Comparison of ENCODE assay signal across 12 cellular contexts in the genomic region with DNA sequence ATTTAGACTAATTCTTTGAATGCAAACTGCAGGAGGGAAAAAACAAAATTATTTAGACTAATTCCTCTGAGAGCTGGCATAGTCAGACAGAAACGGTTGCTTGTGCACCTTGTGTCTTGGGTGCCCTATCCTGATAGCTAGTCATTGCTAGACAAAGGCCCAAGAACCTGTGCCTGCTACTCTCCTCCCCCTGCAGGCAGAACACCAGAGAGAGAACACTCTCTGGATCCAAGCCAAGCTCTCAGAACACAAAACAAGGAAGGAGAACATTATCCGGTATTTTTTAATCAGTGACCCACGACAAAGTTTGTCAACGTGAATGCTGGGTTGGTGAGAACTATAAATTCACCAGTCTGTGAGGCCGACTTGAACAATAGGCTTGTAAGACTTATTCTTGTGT. TPM values are rescaled to one million over a fixed set of nuclear protein-coding genes. Genes with fewer than 3 reads are reported as not detected.
DNase-seq lines count a peak whose midpoint lies in the region; ATAC-seq and TF ChIP-seq lines count a peak whose summit lies in the region.
"Had no signal": no experiment of that assay in that cellular context is flagged by ENCODE, and none has a peak within 500 bp of the region (broad histone marks: within the 10 kb centered on the region; RNA-seq: fewer than 3 reads in every experiment).

No MANE protein-coding gene starts in this region.

- H3K4me3 ChIP-seq in right lobe of liver (no peak overlapping the region), esophagus squamous epithelium (no peak overlapping the region)
- H3K4me3 ChIP-seq: MG63 had no signal

- H3K27ac ChIP-seq in C4-2B, result no peak overlapping the region
- no peak overlapping the region for H3K27ac ChIP-seq in right lobe of liver
- no peak overlapping the region for H3K27ac ChIP-seq in esophagus squamous epithelium

- H3K4me1 ChIP-seq in right lobe of liver (no peaks in the 10 kb centered on the region), esophagus squamous epithelium (peaks cover 0 to 12% (median 0%) of the 10 kb centered on the region in 3 donors)

- TF ChIP-seq CTCF in C4-2B (conservative IDR thresholded peaks at IDR 0.05) (peak; percentile 67), right lobe of liver (IDR thresholded peaks at IDR 0.05) (peak in 2 of 4 donors; percentile 15 to 17), esophagus squamous epithelium (IDR thresholded peaks at IDR 0.05) (no peak)

- TF ChIP-seq POLR2A in right lobe of liver (IDR thresholded peaks at IDR 0.05), result no peak
- no peak for TF ChIP-seq POLR2A in esophagus squamous epithelium (IDR thresholded peaks at IDR 0.05)

- ATAC-seq in right lobe of liver (peak; percentile 39 to 60 (median 56)), GM19397 (IDR thresholded peaks at IDR 0.05; ENCODE audit: unreplicated experiment) (no peak), GM19035 (IDR thresholded peaks at IDR 0.05; ENCODE audit: unreplicated experiment) (no peak)
- ATAC-seq: natural killer cell treated with Interleukin-12 subunit alpha and Interleukin-12 subunit beta and Interleukin-15 and Interleukin-18, amount 100 ng/mL, for 72 hours had no signal

- WGBS in right lobe of liver (ENCODE audit: insufficient coverage, low coverage, low lambda C conversion rate, missing lambda C conversion rate), result 28% methylated on average over 4 of the region's 5 CpGs
- 19 to 35% methylated on average over 5 of the region's 5 CpGs for WGBS in esophagus squamous epithelium, 2 donors

- peak; percentile 33 for DNase-seq in NAMALWA (ENCODE audit: low spot score)
- peak; percentile 7 for DNase-seq in cerebellar cortex (ENCODE audit: low spot score)
- no peak for DNase-seq in right lobe of liver
- no peak for DNase-seq in central memory CD4-positive, alpha-beta T cell
- no peak for DNase-seq in esophagus squamous epithelium (lab: John Stamatoyannopoulos, UW)
- DNase-seq: MG63 had no signal

- H3K9me3 ChIP-seq in right lobe of liver, result no peaks in the 10 kb centered on the region
- no peaks in the 10 kb centered on the region for H3K9me3 ChIP-seq in esophagus squamous epithelium
- H3K9me3 ChIP-seq: MG63 had no signal

- intact Hi-C loops in right lobe of liver (cut with DNase I) (no loop called here), esophagus squamous epithelium (cut with DNase I) (no loop called here)

- H3K27me3 ChIP-seq in right lobe of liver (no peaks in the 10 kb centered on the region), esophagus squamous epithelium (no peaks in the 10 kb centered on the region)
- H3K27me3 ChIP-seq: MG63 had no signal

- H3K36me3 ChIP-seq in right lobe of liver, result no peaks in the 10 kb centered on the region
- no peaks in the 10 kb centered on the region for H3K36me3 ChIP-seq in esophagus squamous epithelium
- H3K36me3 ChIP-seq: MG63 had no signal

RNA-seq across cellular contexts. Expression of a gene that starts 18.9 kb away (rescaled TPM):
- total RNA-seq in right lobe of liver (1 to 10 TPM in 2 of 6 experiments, under 1 TPM in 4; 0.49 to 2.0 (median 0.81) TPM), esophagus squamous epithelium (1 to 10 TPM in 2 of 4 donors, under 1 TPM in 2; 0.04 to 6.3 (median 1.0) TPM)
- total RNA-seq: activated T-helper 2 cell treated with anti-CD3 and anti-CD28 coated beads, Interferon-gamma antibody, Interleukin-2, Interleukin-4, amounts not matched to agents 10 μg/mL and 5 μg/mL and 100 μg/mL, durations not matched to agents 14 hours and 24 hours and 36 hours; T-helper 2 cell treated with Interferon-gamma antibody and Interleukin-4, amounts not matched to agents 100 ng/mL and 5 ng/mL, for 36 hours had no signal

Comparison
In these comparisons a context has a peak if more than half of its experiments do, and no peak if none do; other contexts are left out.
1. DNase-seq: peak in NAMALWA (single experiment) and cerebellar cortex (single experiment); none in right lobe of liver (0 of 3), central memory CD4-positive, alpha-beta T cell (single experiment) and esophagus squamous epithelium (single experiment).
2. ATAC-seq: peak in right lobe of liver (4 of 4); none in GM19397 (single experiment) and GM19035 (single experiment).